In genomic region chr14:51989293-51990234, GRCh38 we compare ENCODE assay signal across 8 cellular contexts. TPM values are rescaled to one million over a fixed set of nuclear protein-coding genes. Genes with fewer than 3 reads are reported as not detected.
DNase-seq lines count a peak whose midpoint lies in the region; ATAC-seq lines count a peak whose summit lies in the region.

Gene RTRAF (plus strand): TSS chr14:51989546. CDS start chr14:51989640, 94 bp downstream.

- H3K27me3 ChIP-seq in endocrine pancreas (ENCODE audit: control insufficient read depth, insufficient read depth, low read length): no peaks in the 10 kb centered on the region

- ATAC-seq in GM21360 (IDR thresholded peaks at IDR 0.05; ENCODE audit: unreplicated experiment): peak; percentile 85
- peak; percentile 98 for ATAC-seq in activated CD8-positive, alpha-beta memory T cell treated with anti-CD3 and anti-CD28 coated beads, Interleukin-2, amount 10 ng/mL, durations not matched to agents 7 days and 5 days

- peaks cover 17% of the 10 kb centered on the region for H3K4me1 ChIP-seq in endocrine pancreas (ENCODE audit: control insufficient read depth, insufficient read depth, low read length)

- H3K9me3 Mint-ChIP-seq in activated CD8-positive, alpha-beta memory T cell treated with anti-CD3 and anti-CD28 coated beads, Interleukin-2, amount 10 ng/mL, durations not matched to agents 7 days and 5 days (ENCODE audit: low read depth): no peaks in the 10 kb centered on the region

- H3K9ac ChIP-seq in endocrine pancreas (ENCODE audit: control insufficient read depth, insufficient read depth, low read length): peak within 1 kb of the TSS; percentile 94

- H3K4me3 Mint-ChIP-seq in activated CD8-positive, alpha-beta memory T cell treated with anti-CD3 and anti-CD28 coated beads, Interleukin-2, amount 10 ng/mL, durations not matched to agents 7 days and 5 days: peak within 1 kb of the TSS; percentile 92

- no peaks in the 10 kb centered on the region for H3K9me3 ChIP-seq in endocrine pancreas (ENCODE audit: control insufficient read depth, low read length)

- peak within 1 kb of the TSS; percentile 98 for H3K4me3 ChIP-seq in endocrine pancreas (ENCODE audit: control insufficient read depth, insufficient read depth, low read length)

- H3K36me3 Mint-ChIP-seq in activated CD8-positive, alpha-beta memory T cell treated with anti-CD3 and anti-CD28 coated beads, Interleukin-2, amount 10 ng/mL, durations not matched to agents 7 days and 5 days: peaks cover 17% of the 10 kb centered on the region

- H3K27me3 Mint-ChIP-seq in activated CD8-positive, alpha-beta memory T cell treated with anti-CD3 and anti-CD28 coated beads, Interleukin-2, amount 10 ng/mL, durations not matched to agents 7 days and 5 days: no peaks in the 10 kb centered on the region

- peak; percentile 92 for DNase-seq in COLO829 (ENCODE audit: low spot score)
- DNase-seq in HT1080 (ENCODE audit: low read depth): peak; percentile 92
- DNase-seq in NOMO-1 treated with DMSO at 0.1 percent for 48 hours (lab: John Stamatoyannopoulos, UW; ENCODE audit: unreplicated experiment): peak; percentile 93
- peak; percentile 95 for DNase-seq in activated CD8-positive, alpha-beta memory T cell treated with anti-CD3 and anti-CD28 coated beads, Interleukin-2, amount 10 ng/mL, durations not matched to agents 7 days and 5 days
- peak; percentile 98 for DNase-seq in mesenteric fat pad (ENCODE audit: low spot score)
- peak; percentile 80 for DNase-seq in stimulated activated CD8-positive, alpha-beta memory T cell treated with anti-CD3 and anti-CD28 coated beads, Interleukin-15, amount 100 ng/mL, for 24 hours (ENCODE audit: low read depth)

- peaks cover 43% of the 10 kb centered on the region for H3K4me1 Mint-ChIP-seq in activated CD8-positive, alpha-beta memory T cell treated with anti-CD3 and anti-CD28 coated beads, Interleukin-2, amount 10 ng/mL, durations not matched to agents 7 days and 5 days

- CTCF ChIA-PET in activated CD8-positive, alpha-beta memory T cell treated with anti-CD3 and anti-CD28 coated beads, Interleukin-2, amount 10 ng/mL, durations not matched to agents 7 days and 5 days (lab: Charles Lee): interaction anchor here (0.6 to 1.7 kb wide), 4 partner anchors 9 to 619 kb away, joined by 3 to 7 read pairs (median 4); no protein-coding TSS in a partner anchor

- H3K27ac Mint-ChIP-seq in activated CD8-positive, alpha-beta memory T cell treated with anti-CD3 and anti-CD28 coated beads, Interleukin-2, amount 10 ng/mL, durations not matched to agents 7 days and 5 days: peak within 1 kb of the TSS; percentile 92

- no peaks in the 10 kb centered on the region for H3K36me3 ChIP-seq in endocrine pancreas (ENCODE audit: control insufficient read depth, insufficient read depth, low read length)

RNA-seq across cellular contexts. Expression of gene RTRAF, which starts in this region (rescaled TPM):
- 192 and 251 TPM in 2 replicates for total RNA-seq in HT1080 (2014; rRNA removed; shearing (Covaris generic))
- polyA plus RNA-seq in HT1080 (2015; cell fraction: cytosol; rRNA removed): 73.2 and 88.2 TPM in 2 replicates
- polyA plus RNA-seq in HT1080 (2015; cell fraction: nucleus; rRNA removed): 46.2 and 48.2 TPM in 2 replicates
- 100 to 1,000 TPM; 147 to 180 TPM for total RNA-seq in activated CD8-positive, alpha-beta memory T cell treated with anti-CD3 and anti-CD28 coated beads, Interleukin-2, amount 10 ng/mL, durations not matched to agents 7 days and 5 days
- 140 TPM for total RNA-seq in mesenteric fat pad

Comparison
In these comparisons a context has a peak if more than half of its experiments do, and no peak if none do; other contexts are left out.
1. Peak in every context shown above with its lines: DNase-seq, ATAC-seq and H3K4me3 ChIP-seq.